ENCODE assay signal across 8 cellular contexts in genomic region chr17:2711608-2712299, GRCh38. TPM values are rescaled to one million over a fixed set of nuclear protein-coding genes. Genes with fewer than 3 reads are reported as not detected.
DNase-seq lines count a peak whose midpoint lies in the region; ATAC-seq and TF ChIP-seq lines count a peak whose summit lies in the region.

Gene CLUH, minus strand, starts transcription at chr17:2711764. Its CDS starts 103 bp downstream, at chr17:2711661.

- peak; percentile 74 for DNase-seq in DMS114 treated with DMSO at 0.1 percent for 48 hours (lab: John Stamatoyannopoulos, UW; ENCODE audit: unreplicated experiment)
- DNase-seq in HuH-7.5 (ENCODE audit: low spot score), result peak; percentile 91
- DNase-seq in PC-3, result peak; percentile 95
- DNase-seq in activated T-cell treated with anti-CD3 and anti-CD28 coated beads for 48 hours (ENCODE audit: low read depth), result peak; percentile 98
- peak; percentile 58 for DNase-seq in epithelial cell of proximal tubule (ENCODE audit: low read depth)
- DNase-seq in stimulated activated CD8-positive, alpha-beta memory T cell treated with anti-CD3 and anti-CD28 coated beads, Interleukin-4, amount 100 ng/mL, for 4 hours (ENCODE audit: low read depth in 2 of 2, low spot score in 1 of 2), result peak; percentile 90 to 96

- intact Hi-C loops in PC-3 (cut with micrococcal nuclease), result no loop called here

- ATAC-seq in GM21526 (IDR thresholded peaks at IDR 0.05; ENCODE audit: low FRiP score, unreplicated experiment), result peak; percentile 61
- ATAC-seq in PC-3, result peak; percentile 71

- no peaks in the 10 kb centered on the region for H3F3A ChIP-seq in PC-3 (ENCODE audit: low read length, unreplicated experiment)

- H3K4me2 ChIP-seq in PC-3 (ENCODE audit: low read length), result peak within 1 kb of the TSS; percentile 96

- H3K9me2 ChIP-seq in PC-3 (replicated peaks; ENCODE audit: low read length), result no peaks in the 10 kb centered on the region

- H4K20me1 ChIP-seq in PC-3 (ENCODE audit: low read length), result peaks cover 38% of the 10 kb centered on the region

- H2AFZ ChIP-seq in PC-3 (ENCODE audit: low read length), result peak within 1 kb of the TSS; percentile 75

- H3K9ac ChIP-seq in PC-3 (ENCODE audit: low read length) (peak within 1 kb of the TSS; percentile 93), mucosa of rectum (ENCODE audit: low read depth in 1 of 2, low read length in 2 of 2) (peak within 1 kb of the TSS; percentile 87 to 91)

- H3K79me2 ChIP-seq in PC-3 (ENCODE audit: low read length), result peaks cover 53% of the 10 kb centered on the region

- H3K36me3 ChIP-seq in PC-3 (ENCODE audit: low read depth, low read length), result no peaks in the 10 kb centered on the region
- H3K36me3 ChIP-seq in mucosa of rectum (ENCODE audit: control insufficient read depth in 2 of 2, insufficient read depth in 2 of 2, low read length in 2 of 2), result no peaks in the 10 kb centered on the region

- POLR2A ChIA-PET in PC-3 (lab: Charles Lee; ENCODE audit: unreplicated experiment), result no interaction called here

- H3K27ac ChIP-seq in PC-3 (ENCODE audit: low read length) (peak within 1 kb of the TSS; percentile 56), mucosa of rectum (ENCODE audit: low read depth in 2 of 2, low read length in 2 of 2) (peak within 1 kb of the TSS; percentile 89)

- no peak for TF ChIP-seq CTCF in PC-3 (conservative IDR thresholded peaks at IDR 0.05; ENCODE audit: low read depth, low read length)
- TF ChIP-seq CTCF in epithelial cell of proximal tubule (conservative IDR thresholded peaks at IDR 0.05; ENCODE audit: low read depth, low read length), result no peak

- peak within 1 kb of the TSS; percentile 97 for H3K4me3 ChIP-seq in PC-3 (ENCODE audit: low read length)
- peak within 1 kb of the TSS; percentile 72 for H3K4me3 ChIP-seq in epithelial cell of proximal tubule (ENCODE audit: low read depth, low read length)
- peak within 1 kb of the TSS; percentile 80 to 88 for H3K4me3 ChIP-seq in mucosa of rectum (ENCODE audit: low read length in 2 of 2)

- H3K9me3 ChIP-seq in PC-3 (ENCODE audit: low read length) (no peaks in the 10 kb centered on the region), mucosa of rectum (ENCODE audit: control insufficient read depth in 2 of 2, low read length in 2 of 2) (no peaks in the 10 kb centered on the region)

- peaks cover 20% of the 10 kb centered on the region for H3K4me1 ChIP-seq in PC-3 (ENCODE audit: insufficient read depth, low read length)
- peaks cover 39 to 40% of the 10 kb centered on the region in 2 donors for H3K4me1 ChIP-seq in mucosa of rectum (ENCODE audit: control insufficient read depth in 2 of 2, insufficient read depth in 2 of 2, low read length in 2 of 2)

- CTCF ChIA-PET in PC-3 (lab: Charles Lee), result no interaction called here

- H3K27me3 ChIP-seq in PC-3 (ENCODE audit: low read length) (no peaks in the 10 kb centered on the region), mucosa of rectum (ENCODE audit: control insufficient read depth in 2 of 2, insufficient read depth in 2 of 2, low read length in 2 of 2) (no peaks in the 10 kb centered on the region)

- BruUV-seq in PC-3 (replicated peaks; lab: Mats Ljungman, UMichigan), result no TSS peak

RNA-seq across cellular contexts. Expression of gene CLUH, which starts in this region (rescaled TPM):
- 108 and 148 TPM in 2 replicates for total RNA-seq in PC-3 (2014; rRNA removed)
- 65.7 and 107 TPM in 2 replicates for total RNA-seq in epithelial cell of proximal tubule

Comparison
In these comparisons a context has a peak if more than half of its experiments do, and no peak if none do; other contexts are left out.
1. Peak in every context shown above with its lines: DNase-seq, ATAC-seq, H3K4me3 ChIP-seq and H3K27ac ChIP-seq.